Comparison of ENCODE assay signal across 8 cellular contexts in genomic region chr13:78137404-78138142, GRCh38.
DNase-seq lines count a peak whose midpoint lies in the region; ATAC-seq and TF ChIP-seq lines count a peak whose summit lies in the region.

No MANE protein-coding gene starts in this region.

- no peak overlapping the region for H3K9ac ChIP-seq in colonic mucosa (ENCODE audit: low read depth in 2 of 2, low read length in 2 of 2)
- H3K9ac ChIP-seq in liver (ENCODE audit: low read depth in 1 of 2, low read length in 2 of 2) = no peak overlapping the region

- intact Hi-C loops in colonic mucosa (cut with DNase I) = loop anchor here (5.0 kb wide), 1 partner anchor 840 kb away; no protein-coding TSS in a partner anchor
- intact Hi-C loops in upper lobe of right lung (cut with DNase I) = loop anchor here (10.0 kb wide), 1 partner anchor 837 kb away; no protein-coding TSS in a partner anchor

- no peak overlapping the region for H3K4me3 ChIP-seq in AG09309 (ENCODE audit: control insufficient read depth, low read depth, low read length)
- H3K4me3 ChIP-seq in colonic mucosa = no peak overlapping the region
- no peak overlapping the region for H3K4me3 ChIP-seq in liver (ENCODE audit: low read depth in 1 of 3, low read length in 3 of 3)
- no peak overlapping the region for H3K4me3 ChIP-seq in upper lobe of right lung

- H3K27ac ChIP-seq in colonic mucosa (no peak overlapping the region), liver (ENCODE audit: low read depth in 1 of 2, low read length in 2 of 2) (no peak overlapping the region), upper lobe of right lung (no peak overlapping the region)

- no peaks in the 10 kb centered on the region for H3K36me3 ChIP-seq in colonic mucosa
- no peaks in the 10 kb centered on the region for H3K36me3 ChIP-seq in liver (ENCODE audit: control insufficient read depth in 4 of 4, insufficient read depth in 3 of 4, low read depth in 1 of 4, low read length in 3 of 4)
- no peaks in the 10 kb centered on the region for H3K36me3 ChIP-seq in upper lobe of right lung

- H3K4me1 ChIP-seq in colonic mucosa (no peaks in the 10 kb centered on the region), liver (ENCODE audit: control insufficient read depth in 4 of 4, insufficient read depth in 4 of 4, low read length in 3 of 4) (no peaks in the 10 kb centered on the region), upper lobe of right lung (no peaks in the 10 kb centered on the region)

- ATAC-seq in upper lobe of right lung = peak; percentile 95

- no peaks in the 10 kb centered on the region for H3K36me3 Mint-ChIP-seq in HFFc6 (ENCODE audit: low read depth)

- H3K4me3 Mint-ChIP-seq in HFFc6 = peak overlapping the region; percentile 70

- DNase-seq in AG09309 (ENCODE audit: low read depth) (peak; percentile 20), HFFc6 (peak; percentile 65), LoVo (ENCODE audit: low spot score) (peak; percentile 66), RPMI8226 (peak; percentile 23), colonic mucosa (no peak), upper lobe of right lung (no peak)

- H3K9me3 Mint-ChIP-seq in HFFc6 = no peaks in the 10 kb centered on the region

- peak; percentile 75 for TF ChIP-seq CTCF in AG09309 (IDR thresholded peaks at IDR 0.05; ENCODE audit: control insufficient read depth, insufficient read depth, low read depth, low read length, missing control alignments)
- peak; percentile 78 for TF ChIP-seq CTCF in GM12872 (IDR thresholded peaks at IDR 0.05; ENCODE audit: insufficient read depth, low read depth, low read length)
- TF ChIP-seq CTCF in HFFc6 (IDR thresholded peaks at IDR 0.05) = peak; percentile 89
- peak; percentile 63 for TF ChIP-seq CTCF in colonic mucosa (IDR thresholded peaks at IDR 0.05)
- peak; percentile 66 for TF ChIP-seq CTCF in liver (IDR thresholded peaks at IDR 0.05; ENCODE audit: low read depth, low read length, missing input control)
- TF ChIP-seq CTCF in upper lobe of right lung (IDR thresholded peaks at IDR 0.05) = peak; percentile 75

- peak; percentile 86 to 94 for TF ChIP-seq RAD21 in liver (IDR thresholded peaks at IDR 0.05)

- 6% methylated on average over 6 of the region's 6 CpGs for WGBS in liver

- H3K9me3 ChIP-seq in colonic mucosa = no peaks in the 10 kb centered on the region
- no peaks in the 10 kb centered on the region for H3K9me3 ChIP-seq in liver (ENCODE audit: control insufficient read depth in 4 of 4, low read length in 3 of 4)
- H3K9me3 ChIP-seq in upper lobe of right lung = no peaks in the 10 kb centered on the region

- H3K27ac Mint-ChIP-seq in HFFc6 = no peak overlapping the region

- peaks cover 2% of the 10 kb centered on the region; the same call in 1 of the 2 replicates for H3K27me3 Mint-ChIP-seq in HFFc6 (ENCODE audit: insufficient read depth)

- no peaks in the 10 kb centered on the region for H3K27me3 ChIP-seq in colonic mucosa
- H3K27me3 ChIP-seq in liver (ENCODE audit: control insufficient read depth in 4 of 4, insufficient read depth in 4 of 4, low read length in 3 of 4) = no peaks in the 10 kb centered on the region
- H3K27me3 ChIP-seq in upper lobe of right lung = no peaks in the 10 kb centered on the region

- peaks cover 15% of the 10 kb centered on the region for H3K4me1 Mint-ChIP-seq in HFFc6 (ENCODE audit: low read depth)

TF ChIP-seq in liver, 16 proteins besides CTCF, POLR2A, EP300 and RAD21:
- TF ChIP-seq YY1 (IDR thresholded peaks at IDR 0.05) (no peak), FOXA1 (IDR thresholded peaks at IDR 0.05) (no peak), TAF1 (conservative IDR thresholded peaks at IDR 0.05) (no peak), SP1 (IDR thresholded peaks at IDR 0.05) (no peak), HNF4A (conservative IDR thresholded peaks at IDR 0.05) (no peak), FOXA2 (IDR thresholded peaks at IDR 0.05) (no peak), EGR1 (IDR thresholded peaks at IDR 0.05; ENCODE audit: low read depth in 2 of 2) (no peak), NR2F2 (IDR thresholded peaks at IDR 0.05) (no peak), JUND (IDR thresholded peaks at IDR 0.05) (no peak), HNF4G (IDR thresholded peaks at IDR 0.05) (no peak), GABPA (IDR thresholded peaks at IDR 0.05 in 1 of 2, conservative IDR thresholded peaks at IDR 0.05 in 1 of 2) (no peak)
- TF ChIP-seq, protein P1, sequence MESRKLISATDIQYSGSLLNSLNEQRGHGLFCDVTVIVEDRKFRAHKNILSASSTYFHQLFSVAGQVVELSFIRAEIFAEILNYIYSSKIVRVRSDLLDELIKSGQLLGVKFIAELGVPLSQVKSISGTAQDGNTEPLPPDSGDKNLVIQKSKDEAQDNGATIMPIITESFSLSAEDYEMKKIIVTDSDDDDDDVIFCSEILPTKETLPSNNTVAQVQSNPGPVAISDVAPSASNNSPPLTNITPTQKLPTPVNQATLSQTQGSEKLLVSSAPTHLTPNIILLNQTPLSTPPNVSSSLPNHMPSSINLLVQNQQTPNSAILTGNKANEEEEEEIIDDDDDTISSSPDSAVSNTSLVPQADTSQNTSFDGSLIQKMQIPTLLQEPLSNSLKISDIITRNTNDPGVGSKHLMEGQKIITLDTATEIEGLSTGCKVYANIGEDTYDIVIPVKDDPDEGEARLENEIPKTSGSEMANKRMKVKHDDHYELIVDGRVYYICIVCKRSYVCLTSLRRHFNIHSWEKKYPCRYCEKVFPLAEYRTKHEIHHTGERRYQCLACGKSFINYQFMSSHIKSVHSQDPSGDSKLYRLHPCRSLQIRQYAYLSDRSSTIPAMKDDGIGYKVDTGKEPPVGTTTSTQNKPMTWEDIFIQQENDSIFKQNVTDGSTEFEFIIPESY (IDR thresholded peaks at IDR 0.05) = no peak
- TF ChIP-seq, protein P2, sequence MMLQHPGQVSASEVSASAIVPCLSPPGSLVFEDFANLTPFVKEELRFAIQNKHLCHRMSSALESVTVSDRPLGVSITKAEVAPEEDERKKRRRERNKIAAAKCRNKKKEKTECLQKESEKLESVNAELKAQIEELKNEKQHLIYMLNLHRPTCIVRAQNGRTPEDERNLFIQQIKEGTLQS (IDR thresholded peaks at IDR 0.05) = no peak
- TF ChIP-seq, protein P3, sequence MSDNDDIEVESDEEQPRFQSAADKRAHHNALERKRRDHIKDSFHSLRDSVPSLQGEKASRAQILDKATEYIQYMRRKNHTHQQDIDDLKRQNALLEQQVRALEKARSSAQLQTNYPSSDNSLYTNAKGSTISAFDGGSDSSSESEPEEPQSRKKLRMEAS (IDR thresholded peaks at IDR 0.05) = no peak
- TF ChIP-seq, protein P4, sequence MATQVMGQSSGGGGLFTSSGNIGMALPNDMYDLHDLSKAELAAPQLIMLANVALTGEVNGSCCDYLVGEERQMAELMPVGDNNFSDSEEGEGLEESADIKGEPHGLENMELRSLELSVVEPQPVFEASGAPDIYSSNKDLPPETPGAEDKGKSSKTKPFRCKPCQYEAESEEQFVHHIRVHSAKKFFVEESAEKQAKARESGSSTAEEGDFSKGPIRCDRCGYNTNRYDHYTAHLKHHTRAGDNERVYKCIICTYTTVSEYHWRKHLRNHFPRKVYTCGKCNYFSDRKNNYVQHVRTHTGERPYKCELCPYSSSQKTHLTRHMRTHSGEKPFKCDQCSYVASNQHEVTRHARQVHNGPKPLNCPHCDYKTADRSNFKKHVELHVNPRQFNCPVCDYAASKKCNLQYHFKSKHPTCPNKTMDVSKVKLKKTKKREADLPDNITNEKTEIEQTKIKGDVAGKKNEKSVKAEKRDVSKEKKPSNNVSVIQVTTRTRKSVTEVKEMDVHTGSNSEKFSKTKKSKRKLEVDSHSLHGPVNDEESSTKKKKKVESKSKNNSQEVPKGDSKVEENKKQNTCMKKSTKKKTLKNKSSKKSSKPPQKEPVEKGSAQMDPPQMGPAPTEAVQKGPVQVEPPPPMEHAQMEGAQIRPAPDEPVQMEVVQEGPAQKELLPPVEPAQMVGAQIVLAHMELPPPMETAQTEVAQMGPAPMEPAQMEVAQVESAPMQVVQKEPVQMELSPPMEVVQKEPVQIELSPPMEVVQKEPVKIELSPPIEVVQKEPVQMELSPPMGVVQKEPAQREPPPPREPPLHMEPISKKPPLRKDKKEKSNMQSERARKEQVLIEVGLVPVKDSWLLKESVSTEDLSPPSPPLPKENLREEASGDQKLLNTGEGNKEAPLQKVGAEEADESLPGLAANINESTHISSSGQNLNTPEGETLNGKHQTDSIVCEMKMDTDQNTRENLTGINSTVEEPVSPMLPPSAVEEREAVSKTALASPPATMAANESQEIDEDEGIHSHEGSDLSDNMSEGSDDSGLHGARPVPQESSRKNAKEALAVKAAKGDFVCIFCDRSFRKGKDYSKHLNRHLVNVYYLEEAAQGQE (IDR thresholded peaks at IDR 0.05) = no peak

Comparison
In these comparisons a context has a peak if more than half of its experiments do, and no peak if none do; other contexts are left out.
1. DNase-seq: peak in AG09309 (single experiment), HFFc6 (single experiment), LoVo (single experiment) and RPMI8226 (single experiment); none in colonic mucosa (single experiment) and upper lobe of right lung (single experiment).
2. Peak in every context shown above with its lines, with median percentiles within 50 percentile points of each other: CTCF ChIP-seq.